Comparison of ENCODE assay signal across 26 cellular contexts in genomic region chr3:140277886-140278285, GRCh38.
A peak's percentile ranks its signal among the peaks of the same experiment; 100 is the strongest.
DNase-seq lines count a peak whose midpoint lies in the region; TF ChIP-seq lines count a peak whose summit lies in the region.
"Had no signal": no experiment of that assay in that cellular context is flagged by ENCODE, and none has a peak within 500 bp of the region (broad histone marks: within the 10 kb centered on the region; RNA-seq: fewer than 3 reads in every experiment).

No MANE protein-coding gene starts in this region.

- no peaks in the 10 kb centered on the region for H3K36me3 ChIP-seq in HAP-1 (replicated peaks)
- no peaks in the 10 kb centered on the region for H3K36me3 ChIP-seq in WERI-Rb-1
- no peaks in the 10 kb centered on the region for H3K36me3 ChIP-seq in neural progenitor cell
- no peaks in the 10 kb centered on the region for H3K36me3 ChIP-seq in left ventricle myocardium inferior
- H3K36me3 ChIP-seq: BE2C, BLaER1 had no signal

- no peaks in the 10 kb centered on the region for H3F3A ChIP-seq in neural progenitor cell (ENCODE audit: low read depth)

- no peaks in the 10 kb centered on the region for H3K4me1 ChIP-seq in HAP-1
- peaks cover 21% of the 10 kb centered on the region for H3K4me1 ChIP-seq in neural progenitor cell
- no peaks in the 10 kb centered on the region for H3K4me1 ChIP-seq in left ventricle myocardium inferior
- H3K4me1 ChIP-seq: BE2C, BLaER1 had no signal

- DNase-seq in HAP-1 (ENCODE audit: low spot score in 2 of 2) = peak; percentile 3 to 9
- DNase-seq in NCI-H82 (lab: John Stamatoyannopoulos, UW) = peak; percentile 98
- DNase-seq in WERI-Rb-1 = peak; percentile 87
- DNase-seq in neural progenitor cell (ENCODE audit: low spot score) = peak; percentile 23
- no peak for DNase-seq in mucosa of gallbladder (ENCODE audit: low spot score)
- no peak for DNase-seq in NCI-H526 treated with DMSO at 0.1 percent for 48 hours (lab: John Stamatoyannopoulos, UW)
- DNase-seq in left ventricle myocardium inferior = no peak
- DNase-seq in NCI-H226 = no peak
- DNase-seq: 8988T; ACHN; BE2C; C1 segment of cervical spinal cord; CD4-positive, alpha-beta memory T cell; CD4-positive, CD25-positive, alpha-beta regulatory T cell; CD8-positive, alpha-beta memory T cell; COR-L47; DMS 273 treated with DMSO at 0.1 percent for 48 hours; DMS153; DMS53; DMS79; DND-41; EL; GDM1 had no signal

- H3K27me3 Mint-ChIP-seq in neural progenitor cell (ENCODE audit: insufficient read depth, low read depth) = no peaks in the 10 kb centered on the region
- H3K27me3 Mint-ChIP-seq: CD4-positive, alpha-beta memory T cell had no signal

- no peaks in the 10 kb centered on the region for H3K79me2 ChIP-seq in neural progenitor cell (ENCODE audit: low read depth)

- no peak overlapping the region for H3K9ac ChIP-seq in neural progenitor cell
- H3K9ac ChIP-seq: BLaER1 had no signal

- no peak overlapping the region for H2AFZ ChIP-seq in neural progenitor cell (replicated peaks)

- TF ChIP-seq CTCF in WERI-Rb-1 (IDR thresholded peaks at IDR 0.05; ENCODE audit: low read depth, low read length) = no peak
- TF ChIP-seq CTCF in neural progenitor cell (IDR thresholded peaks at IDR 0.05) = no peak
- TF ChIP-seq CTCF in left ventricle myocardium inferior (IDR thresholded peaks at IDR 0.05; ENCODE audit: borderline replicate concordance) = no peak

- no peak overlapping the region for H3K4me3 ChIP-seq in HAP-1
- H3K4me3 ChIP-seq in WERI-Rb-1 (ENCODE audit: low read depth, low read length) = no peak overlapping the region
- H3K4me3 ChIP-seq in neural progenitor cell = no peak overlapping the region
- H3K4me3 ChIP-seq in left ventricle myocardium inferior = no peak overlapping the region
- H3K4me3 ChIP-seq: BLaER1, GM12878 had no signal

- H3K9me3 Mint-ChIP-seq in neural progenitor cell = no peaks in the 10 kb centered on the region
- H3K9me3 Mint-ChIP-seq: CD8-positive, alpha-beta memory T cell had no signal

- peak overlapping the region; percentile 8 for H3K4me2 ChIP-seq in neural progenitor cell
- H3K4me2 ChIP-seq: BLaER1 had no signal

- H3K4me3 Mint-ChIP-seq in neural progenitor cell = no peak overlapping the region
- H3K4me3 Mint-ChIP-seq: CD14-positive monocyte; CD4-positive, alpha-beta memory T cell; CD4-positive, CD25-positive, alpha-beta regulatory T cell; CD8-positive, alpha-beta memory T cell had no signal

- H3K4me1 Mint-ChIP-seq in neural progenitor cell = peaks cover 33% of the 10 kb centered on the region
- H3K4me1 Mint-ChIP-seq: CD14-positive monocyte; CD4-positive, alpha-beta memory T cell; CD4-positive, CD25-positive, alpha-beta regulatory T cell; CD8-positive, alpha-beta memory T cell had no signal

- in situ Hi-C loops in HAP-1 (cut with MboI; ENCODE audit: low sequenced_read_pairs) = no loop called here

- H3K27ac ChIP-seq in WERI-Rb-1 (no peak overlapping the region; the same call in 1 of the 2 replicates), neural progenitor cell (no peak overlapping the region), left ventricle myocardium inferior (replicated peaks) (no peak overlapping the region)
- H3K27ac ChIP-seq: BLaER1 had no signal

- no peaks in the 10 kb centered on the region for H3K36me3 Mint-ChIP-seq in neural progenitor cell
- H3K36me3 Mint-ChIP-seq: CD14-positive monocyte; CD4-positive, alpha-beta memory T cell; CD4-positive, CD25-positive, alpha-beta regulatory T cell; CD8-positive, alpha-beta memory T cell had no signal

- H3K27me3 ChIP-seq in HAP-1 (ENCODE audit: low read depth) = peaks cover 2% of the 10 kb centered on the region
- no peaks in the 10 kb centered on the region for H3K27me3 ChIP-seq in WERI-Rb-1 (ENCODE audit: insufficient read depth, low read depth, severe bottlenecking)
- no peaks in the 10 kb centered on the region for H3K27me3 ChIP-seq in neural progenitor cell
- H3K27me3 ChIP-seq in left ventricle myocardium inferior (ENCODE audit: low read depth) = peaks cover 46% of the 10 kb centered on the region
- H3K27me3 ChIP-seq: BE2C, BLaER1 had no signal

- H3K27ac Mint-ChIP-seq in neural progenitor cell = no peak overlapping the region
- H3K27ac Mint-ChIP-seq: CD14-positive monocyte; CD4-positive, alpha-beta memory T cell; CD4-positive, CD25-positive, alpha-beta regulatory T cell; CD8-positive, alpha-beta memory T cell had no signal

- intact Hi-C loops in left ventricle myocardium inferior (cut with micrococcal nuclease) = no loop called here

- H3K9me3 ChIP-seq in HAP-1 (no peaks in the 10 kb centered on the region), WERI-Rb-1 (ENCODE audit: severe bottlenecking) (no peaks in the 10 kb centered on the region), neural progenitor cell (ENCODE audit: low read depth) (no peaks in the 10 kb centered on the region), left ventricle myocardium inferior (replicated peaks) (no peaks in the 10 kb centered on the region)
- H3K9me3 ChIP-seq: BE2C, BLaER1 had no signal

- no peaks in the 10 kb centered on the region for H4K20me1 ChIP-seq in neural progenitor cell (ENCODE audit: low read depth)
- H4K20me1 ChIP-seq: BLaER1 had no signal

Comparison
In these comparisons a context has a peak if more than half of its experiments do, and no peak if none do; other contexts are left out.
1. DNase-seq: peak in HAP-1 (2 of 2), NCI-H82 (single experiment), WERI-Rb-1 (single experiment) and neural progenitor cell (single experiment); none in mucosa of gallbladder (single experiment), NCI-H526 treated with DMSO at 0.1 percent for 48 hours (single experiment), left ventricle myocardium inferior (single experiment) and NCI-H226 (single experiment).